3 cellular contexts compared by ENCODE assay signal in the genomic region with DNA sequence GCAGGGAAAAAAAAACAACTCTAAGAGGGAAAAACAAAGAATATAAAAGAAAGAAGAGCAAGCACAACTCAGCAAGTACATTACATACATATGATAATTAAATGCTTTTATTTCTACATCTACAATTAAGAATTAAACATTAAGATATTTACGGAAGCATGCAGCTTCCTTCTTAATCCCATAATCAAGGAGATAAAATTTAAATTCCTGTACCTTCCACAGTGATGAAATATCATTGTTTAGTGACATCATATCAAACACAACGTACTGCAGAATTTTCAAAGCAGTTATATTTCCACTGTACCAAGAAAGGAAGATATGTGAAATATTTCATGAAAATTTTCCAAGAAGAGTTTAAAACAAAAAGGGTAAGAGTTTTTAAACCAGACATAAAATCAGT.
TF ChIP-seq lines count a peak whose summit lies in the region.

No MANE protein-coding gene starts in this region.

TF ChIP-seq in A549, 52 proteins besides CTCF, POLR2A, EP300 and RAD21:
- no peak for TF ChIP-seq CBX8 (IDR thresholded peaks at IDR 0.05)
- no peak for TF ChIP-seq CHD2 (IDR thresholded peaks at IDR 0.05; ENCODE audit: low read length, partially characterized antibody)
- no peak for TF ChIP-seq CHD4 (IDR thresholded peaks at IDR 0.05; ENCODE audit: borderline replicate concordance)
- TF ChIP-seq, protein P1, sequence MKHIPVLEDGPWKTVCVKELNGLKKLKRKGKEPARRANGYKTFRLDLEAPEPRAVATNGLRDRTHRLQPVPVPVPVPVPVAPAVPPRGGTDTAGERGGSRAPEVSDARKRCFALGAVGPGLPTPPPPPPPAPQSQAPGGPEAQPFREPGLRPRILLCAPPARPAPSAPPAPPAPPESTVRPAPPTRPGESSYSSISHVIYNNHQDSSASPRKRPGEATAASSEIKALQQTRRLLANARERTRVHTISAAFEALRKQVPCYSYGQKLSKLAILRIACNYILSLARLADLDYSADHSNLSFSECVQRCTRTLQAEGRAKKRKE (CRISPR knock-in tag; IDR thresholded peaks at IDR 0.05; ENCODE audit: low read depth) = no peak
- no peak for TF ChIP-seq CBX2 (IDR thresholded peaks at IDR 0.05; ENCODE audit: borderline replicate concordance, low read depth)
- TF ChIP-seq, protein P2, sequence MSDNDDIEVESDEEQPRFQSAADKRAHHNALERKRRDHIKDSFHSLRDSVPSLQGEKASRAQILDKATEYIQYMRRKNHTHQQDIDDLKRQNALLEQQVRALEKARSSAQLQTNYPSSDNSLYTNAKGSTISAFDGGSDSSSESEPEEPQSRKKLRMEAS (IDR thresholded peaks at IDR 0.05) = no peak
- TF ChIP-seq ESRRA (IDR thresholded peaks at IDR 0.05; ENCODE audit: borderline replicate concordance, low read length) = no peak
- no peak for TF ChIP-seq EHF (CRISPR knock-in tag; IDR thresholded peaks at IDR 0.05)
- TF ChIP-seq RARB (CRISPR knock-in tag; IDR thresholded peaks at IDR 0.05) = no peak
- TF ChIP-seq TP53 (CRISPR knock-in tag; IDR thresholded peaks at IDR 0.05) = no peak
- TF ChIP-seq MAZ (IDR thresholded peaks at IDR 0.05; ENCODE audit: borderline replicate concordance, low read depth, low read length) = no peak
- TF ChIP-seq GATA3 (IDR thresholded peaks at IDR 0.05; ENCODE audit: borderline replicate concordance) = no peak
- no peak for TF ChIP-seq NR3C1 (IDR thresholded peaks at IDR 0.05)
- TF ChIP-seq, protein P3, sequence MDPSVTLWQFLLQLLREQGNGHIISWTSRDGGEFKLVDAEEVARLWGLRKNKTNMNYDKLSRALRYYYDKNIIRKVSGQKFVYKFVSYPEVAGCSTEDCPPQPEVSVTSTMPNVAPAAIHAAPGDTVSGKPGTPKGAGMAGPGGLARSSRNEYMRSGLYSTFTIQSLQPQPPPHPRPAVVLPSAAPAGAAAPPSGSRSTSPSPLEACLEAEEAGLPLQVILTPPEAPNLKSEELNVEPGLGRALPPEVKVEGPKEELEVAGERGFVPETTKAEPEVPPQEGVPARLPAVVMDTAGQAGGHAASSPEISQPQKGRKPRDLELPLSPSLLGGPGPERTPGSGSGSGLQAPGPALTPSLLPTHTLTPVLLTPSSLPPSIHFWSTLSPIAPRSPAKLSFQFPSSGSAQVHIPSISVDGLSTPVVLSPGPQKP (IDR thresholded peaks at IDR 0.05; ENCODE audit: low read depth, low read length) = no peak
- TF ChIP-seq POLR2AphosphoS2 (conservative IDR thresholded peaks at IDR 0.05; ENCODE audit: low read length) = no peak

TF ChIP-seq in GM23338, 12 proteins besides CTCF, POLR2A, EP300 and RAD21 (continues in another document):
- TF ChIP-seq POLR2AphosphoS5 (IDR thresholded peaks at IDR 0.05; ENCODE audit: low read depth) (no peak), JUNB (IDR thresholded peaks at IDR 0.05; ENCODE audit: unreplicated experiment) (no peak), ZNF114 (CRISPR knock-in tag; IDR thresholded peaks at IDR 0.05) (no peak), EZH2 (IDR thresholded peaks at IDR 0.05; ENCODE audit: low read depth, unreplicated experiment) (no peak)
- TF ChIP-seq, protein P4, sequence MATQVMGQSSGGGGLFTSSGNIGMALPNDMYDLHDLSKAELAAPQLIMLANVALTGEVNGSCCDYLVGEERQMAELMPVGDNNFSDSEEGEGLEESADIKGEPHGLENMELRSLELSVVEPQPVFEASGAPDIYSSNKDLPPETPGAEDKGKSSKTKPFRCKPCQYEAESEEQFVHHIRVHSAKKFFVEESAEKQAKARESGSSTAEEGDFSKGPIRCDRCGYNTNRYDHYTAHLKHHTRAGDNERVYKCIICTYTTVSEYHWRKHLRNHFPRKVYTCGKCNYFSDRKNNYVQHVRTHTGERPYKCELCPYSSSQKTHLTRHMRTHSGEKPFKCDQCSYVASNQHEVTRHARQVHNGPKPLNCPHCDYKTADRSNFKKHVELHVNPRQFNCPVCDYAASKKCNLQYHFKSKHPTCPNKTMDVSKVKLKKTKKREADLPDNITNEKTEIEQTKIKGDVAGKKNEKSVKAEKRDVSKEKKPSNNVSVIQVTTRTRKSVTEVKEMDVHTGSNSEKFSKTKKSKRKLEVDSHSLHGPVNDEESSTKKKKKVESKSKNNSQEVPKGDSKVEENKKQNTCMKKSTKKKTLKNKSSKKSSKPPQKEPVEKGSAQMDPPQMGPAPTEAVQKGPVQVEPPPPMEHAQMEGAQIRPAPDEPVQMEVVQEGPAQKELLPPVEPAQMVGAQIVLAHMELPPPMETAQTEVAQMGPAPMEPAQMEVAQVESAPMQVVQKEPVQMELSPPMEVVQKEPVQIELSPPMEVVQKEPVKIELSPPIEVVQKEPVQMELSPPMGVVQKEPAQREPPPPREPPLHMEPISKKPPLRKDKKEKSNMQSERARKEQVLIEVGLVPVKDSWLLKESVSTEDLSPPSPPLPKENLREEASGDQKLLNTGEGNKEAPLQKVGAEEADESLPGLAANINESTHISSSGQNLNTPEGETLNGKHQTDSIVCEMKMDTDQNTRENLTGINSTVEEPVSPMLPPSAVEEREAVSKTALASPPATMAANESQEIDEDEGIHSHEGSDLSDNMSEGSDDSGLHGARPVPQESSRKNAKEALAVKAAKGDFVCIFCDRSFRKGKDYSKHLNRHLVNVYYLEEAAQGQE (IDR thresholded peaks at IDR 0.05; ENCODE audit: unreplicated experiment) = no peak
- TF ChIP-seq, protein P5, sequence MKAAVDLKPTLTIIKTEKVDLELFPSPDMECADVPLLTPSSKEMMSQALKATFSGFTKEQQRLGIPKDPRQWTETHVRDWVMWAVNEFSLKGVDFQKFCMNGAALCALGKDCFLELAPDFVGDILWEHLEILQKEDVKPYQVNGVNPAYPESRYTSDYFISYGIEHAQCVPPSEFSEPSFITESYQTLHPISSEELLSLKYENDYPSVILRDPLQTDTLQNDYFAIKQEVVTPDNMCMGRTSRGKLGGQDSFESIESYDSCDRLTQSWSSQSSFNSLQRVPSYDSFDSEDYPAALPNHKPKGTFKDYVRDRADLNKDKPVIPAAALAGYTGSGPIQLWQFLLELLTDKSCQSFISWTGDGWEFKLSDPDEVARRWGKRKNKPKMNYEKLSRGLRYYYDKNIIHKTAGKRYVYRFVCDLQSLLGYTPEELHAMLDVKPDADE (IDR thresholded peaks at IDR 0.05) = no peak

TF ChIP-seq in K562, 482 proteins besides CTCF, POLR2A, EP300 and RAD21:
- TF ChIP-seq CEBPB (tag; IDR thresholded peaks at IDR 0.05) (peak; percentile 31; the same call in 1 of the 2 replicates), CEBPG (CRISPR knock-in tag; IDR thresholded peaks at IDR 0.05) (no peak), CEBPG (tag; conservative IDR thresholded peaks at IDR 0.05 in 1 of 2, IDR thresholded peaks at IDR 0.05 in 1 of 2) (peak; percentile 35 to 53; a peak in 3 of 4 replicates), LARP7 (IDR thresholded peaks at IDR 0.05) (no peak), MEIS2 (IDR thresholded peaks at IDR 0.05; ENCODE audit: partially characterized antibody) (no peak), SNRNP70 (optimal IDR thresholded peaks at IDR 0.05; ENCODE audit: low read depth, low read length) (no peak), HMGXB4 (CRISPR knock-in tag; IDR thresholded peaks at IDR 0.05) (no peak), ETV5 (CRISPR knock-in tag; IDR thresholded peaks at IDR 0.05; ENCODE audit: low read depth) (no peak), NR2C2 (CRISPR knock-in tag; IDR thresholded peaks at IDR 0.05) (no peak), NR2C2 (tag; IDR thresholded peaks at IDR 0.05) (no peak), BDP1 (IDR thresholded peaks at IDR 0.05; ENCODE audit: insufficient read depth, insufficient read length) (no peak), RFX5 (IDR thresholded peaks at IDR 0.05; ENCODE audit: low read depth, low read length) (no peak), ELF4 (CRISPR knock-in tag; IDR thresholded peaks at IDR 0.05) (no peak), EP400 (IDR thresholded peaks at IDR 0.05) (peak; percentile 32), BRD4 (IDR thresholded peaks at IDR 0.05) (no peak)
- TF ChIP-seq, protein P6, sequence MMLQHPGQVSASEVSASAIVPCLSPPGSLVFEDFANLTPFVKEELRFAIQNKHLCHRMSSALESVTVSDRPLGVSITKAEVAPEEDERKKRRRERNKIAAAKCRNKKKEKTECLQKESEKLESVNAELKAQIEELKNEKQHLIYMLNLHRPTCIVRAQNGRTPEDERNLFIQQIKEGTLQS (IDR thresholded peaks at IDR 0.05) = peak; percentile 65
- TF ChIP-seq, protein P6 (CRISPR knock-in tag; conservative IDR thresholded peaks at IDR 0.05) = no peak
- TF ChIP-seq, protein P3 (CRISPR knock-in tag; IDR thresholded peaks at IDR 0.05) = no peak
- TF ChIP-seq, protein P7, sequence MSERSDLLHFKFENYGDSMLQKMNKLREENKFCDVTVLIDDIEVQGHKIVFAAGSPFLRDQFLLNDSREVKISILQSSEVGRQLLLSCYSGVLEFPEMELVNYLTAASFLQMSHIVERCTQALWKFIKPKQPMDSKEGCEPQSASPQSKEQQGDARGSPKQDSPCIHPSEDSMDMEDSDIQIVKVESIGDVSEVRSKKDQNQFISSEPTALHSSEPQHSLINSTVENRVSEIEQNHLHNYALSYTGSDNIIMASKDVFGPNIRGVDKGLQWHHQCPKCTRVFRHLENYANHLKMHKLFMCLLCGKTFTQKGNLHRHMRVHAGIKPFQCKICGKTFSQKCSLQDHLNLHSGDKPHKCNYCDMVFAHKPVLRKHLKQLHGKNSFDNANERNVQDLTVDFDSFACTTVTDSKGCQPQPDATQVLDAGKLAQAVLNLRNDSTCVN (CRISPR knock-in tag; IDR thresholded peaks at IDR 0.05) = no peak
